1 cellular context compared by ENCODE assay signal in the genomic region with DNA sequence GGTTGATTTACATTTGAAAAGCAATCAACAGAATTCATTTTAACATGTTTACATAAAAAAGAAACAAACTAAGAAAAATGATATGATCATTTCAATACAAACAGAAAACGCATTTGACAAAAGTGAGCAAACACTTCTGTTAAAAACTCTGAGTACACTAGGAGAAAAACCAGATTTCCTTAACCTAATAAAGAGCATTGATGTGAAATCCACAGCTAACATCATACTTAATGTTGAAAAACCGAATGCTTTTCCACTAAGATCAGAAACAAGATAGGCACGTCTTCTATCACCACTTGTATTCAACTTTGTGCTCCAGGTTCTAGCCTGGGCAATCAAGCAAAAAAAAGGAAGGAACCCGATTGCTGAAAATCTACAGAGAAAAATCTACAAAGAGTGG.
TF ChIP-seq lines count a peak whose summit lies in the region.

No MANE protein-coding gene starts in this region.

TF ChIP-seq in H1, 55 proteins besides CTCF, POLR2A, EP300 and RAD21 (continued from another document):
- TF ChIP-seq, protein P1, sequence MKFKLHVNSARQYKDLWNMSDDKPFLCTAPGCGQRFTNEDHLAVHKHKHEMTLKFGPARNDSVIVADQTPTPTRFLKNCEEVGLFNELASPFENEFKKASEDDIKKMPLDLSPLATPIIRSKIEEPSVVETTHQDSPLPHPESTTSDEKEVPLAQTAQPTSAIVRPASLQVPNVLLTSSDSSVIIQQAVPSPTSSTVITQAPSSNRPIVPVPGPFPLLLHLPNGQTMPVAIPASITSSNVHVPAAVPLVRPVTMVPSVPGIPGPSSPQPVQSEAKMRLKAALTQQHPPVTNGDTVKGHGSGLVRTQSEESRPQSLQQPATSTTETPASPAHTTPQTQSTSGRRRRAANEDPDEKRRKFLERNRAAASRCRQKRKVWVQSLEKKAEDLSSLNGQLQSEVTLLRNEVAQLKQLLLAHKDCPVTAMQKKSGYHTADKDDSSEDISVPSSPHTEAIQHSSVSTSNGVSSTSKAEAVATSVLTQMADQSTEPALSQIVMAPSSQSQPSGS (IDR thresholded peaks at IDR 0.05; ENCODE audit: low read length), result no peak
- no peak for TF ChIP-seq CHD1 (IDR thresholded peaks at IDR 0.05; ENCODE audit: low read depth, low read length)
